In the genomic region with DNA sequence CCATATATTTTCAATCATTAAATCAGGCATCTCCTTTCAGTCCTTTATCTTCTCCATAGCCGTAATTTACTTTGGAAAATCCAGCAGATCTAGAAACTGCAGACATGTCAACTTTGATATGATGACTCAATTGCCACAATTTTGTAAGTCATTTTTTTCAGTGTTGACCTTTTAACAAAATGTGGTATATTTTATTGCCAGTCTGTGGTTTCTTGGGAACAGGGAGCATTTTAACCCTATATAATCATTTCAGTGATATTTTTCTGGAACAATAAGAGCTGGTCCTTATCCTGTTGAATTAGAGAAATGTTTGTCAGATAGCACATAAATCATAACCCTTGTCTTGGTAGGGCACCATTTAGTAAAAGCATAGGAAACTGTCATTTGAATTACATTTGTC, we compare ENCODE assay signal across 29 cellular contexts.
DNase-seq lines count a peak whose midpoint lies in the region; ATAC-seq, FAIRE-seq and TF ChIP-seq lines count a peak whose summit lies in the region.
"Had no signal": no experiment of that assay in that cellular context is flagged by ENCODE, and none has a peak within 500 bp of the region (broad histone marks: within the 10 kb centered on the region; RNA-seq: fewer than 3 reads in every experiment).

No MANE protein-coding gene starts in this region.

- no peak overlapping the region for H3K4me3 Mint-ChIP-seq in stimulated activated naive CD8-positive, alpha-beta T cell treated with anti-CD3 and anti-CD28 coated beads, Interleukin-15, Interleukin-2, amounts not matched to agents 100 ng/mL and 50 ng/mL, for 24 hours
- no peak overlapping the region for H3K4me3 Mint-ChIP-seq in stimulated activated naive CD8-positive, alpha-beta T cell treated with anti-CD3 and anti-CD28 coated beads, Interleukin-15, amount 100 ng/mL, for 72 hours
- no peak overlapping the region for H3K4me3 Mint-ChIP-seq in activated CD8-positive, alpha-beta memory T cell treated with anti-CD3 and anti-CD28 coated beads, Interleukin-2, amount 10 ng/mL, durations not matched to agents 7 days and 5 days
- H3K4me3 Mint-ChIP-seq: activated naive CD4-positive, alpha-beta T cell treated with anti-CD3 and anti-CD28 coated beads for 36 hours; CD4-positive, CD25-positive, alpha-beta regulatory T cell; mesothelial cell of epicardium had no signal

- H3K9me2 ChIP-seq in PC-3 (replicated peaks; ENCODE audit: low read length): no peaks in the 10 kb centered on the region

- FAIRE-seq in urothelium cell line (lab: Jason Lieb, UNC): no peak
- FAIRE-seq: A549, D721Med, GM18507, kidney had no signal

- H3K27me3 ChIP-seq in PC-3 (ENCODE audit: low read length) (no peaks in the 10 kb centered on the region), mammary epithelial cell (ENCODE audit: insufficient read depth, low read length) (no peaks in the 10 kb centered on the region)
- H3K27me3 ChIP-seq: neutrophil, tibial artery had no signal

- no peaks in the 10 kb centered on the region for H3K79me2 ChIP-seq in PC-3 (ENCODE audit: low read length)
- H3K79me2 ChIP-seq in mammary epithelial cell (ENCODE audit: insufficient read depth, low read length): no peaks in the 10 kb centered on the region

- no peaks in the 10 kb centered on the region for H3K9me3 Mint-ChIP-seq in stimulated activated naive CD8-positive, alpha-beta T cell treated with anti-CD3 and anti-CD28 coated beads, Interleukin-15, Interleukin-2, amounts not matched to agents 100 ng/mL and 50 ng/mL, for 24 hours
- no peaks in the 10 kb centered on the region for H3K9me3 Mint-ChIP-seq in stimulated activated naive CD8-positive, alpha-beta T cell treated with anti-CD3 and anti-CD28 coated beads, Interleukin-15, amount 100 ng/mL, for 72 hours
- no peaks in the 10 kb centered on the region for H3K9me3 Mint-ChIP-seq in activated CD8-positive, alpha-beta memory T cell treated with anti-CD3 and anti-CD28 coated beads, Interleukin-2, amount 10 ng/mL, durations not matched to agents 7 days and 5 days (ENCODE audit: low read depth)
- H3K9me3 Mint-ChIP-seq: activated naive CD4-positive, alpha-beta T cell treated with anti-CD3 and anti-CD28 coated beads for 36 hours had no signal

- no peaks in the 10 kb centered on the region for H3K9me3 ChIP-seq in PC-3 (ENCODE audit: low read length)
- no peaks in the 10 kb centered on the region for H3K9me3 ChIP-seq in mammary epithelial cell (replicated peaks; ENCODE audit: insufficient read depth, low read length)
- H3K9me3 ChIP-seq: A549, neutrophil, tibial artery had no signal

- no peaks in the 10 kb centered on the region for H3F3A ChIP-seq in PC-3 (ENCODE audit: low read length, unreplicated experiment)

- H3K4me3 ChIP-seq in PC-3 (ENCODE audit: low read length): no peak overlapping the region
- H3K4me3 ChIP-seq in mammary epithelial cell (replicated peaks in 1 of 3; ENCODE audit: insufficient read depth in 1 of 3, low read depth in 2 of 3, low read length in 3 of 3): no peak overlapping the region
- H3K4me3 ChIP-seq: A549, GM23248, tibial artery had no signal

- DNase-seq in stimulated activated naive CD8-positive, alpha-beta T cell treated with anti-CD3 and anti-CD28 coated beads, Interleukin-15, amount 100 ng/mL, for 72 hours: no peak
- DNase-seq in PC-3: peak; percentile 84
- DNase-seq in mammary epithelial cell: peak; percentile 45
- peak; percentile 14 for DNase-seq in urothelium cell line (ENCODE audit: low spot score)
- no peak for DNase-seq in GM03348 (ENCODE audit: low spot score)
- no peak for DNase-seq in activated CD8-positive, alpha-beta memory T cell treated with anti-CD3 and anti-CD28 coated beads, Interleukin-2, amount 10 ng/mL, durations not matched to agents 7 days and 5 days
- no peak for DNase-seq in amniotic stem cell (lab: John Stamatoyannopoulos, UW)
- DNase-seq: activated naive CD4-positive, alpha-beta T cell treated with anti-CD3 and anti-CD28 coated beads for 36 hours; AML-193; CD4-positive, CD25-positive, alpha-beta regulatory T cell; DND-41; GM23248; head of caudate nucleus; KG1; kidney; left ventricle myocardium superior; NCI-H1694 treated with DMSO at 0.1 percent for 48 hours; NCI-H510A; stimulated activated CD4-positive, alpha-beta T cell treated with anti-CD3 and anti-CD28 coated beads, Interleukin-12 subunit alpha, Interleukin-12 subunit beta, amount 100 ng/mL, for 4 hours; stimulated activated CD4-positive, alpha-beta T cell treated with anti-CD3 and anti-CD28 coated beads, Interleukin-2, amount 100 ng/mL, for 48 hours; tibial artery had no signal

- H3K9ac ChIP-seq in PC-3 (ENCODE audit: low read length) (no peak overlapping the region), mammary epithelial cell (ENCODE audit: insufficient read depth, low read length) (no peak overlapping the region)
- H3K9ac ChIP-seq: GM23248 had no signal

- POLR2A ChIA-PET in PC-3 (lab: Charles Lee; ENCODE audit: unreplicated experiment): no interaction called here

- H3K36me3 Mint-ChIP-seq in stimulated activated naive CD8-positive, alpha-beta T cell treated with anti-CD3 and anti-CD28 coated beads, Interleukin-15, Interleukin-2, amounts not matched to agents 100 ng/mL and 50 ng/mL, for 24 hours (ENCODE audit: low read depth): peaks cover 66% of the 10 kb centered on the region
- peaks cover 49% of the 10 kb centered on the region for H3K36me3 Mint-ChIP-seq in activated CD8-positive, alpha-beta memory T cell treated with anti-CD3 and anti-CD28 coated beads, Interleukin-2, amount 10 ng/mL, durations not matched to agents 7 days and 5 days

- peak overlapping the region; percentile 47 for H3K27ac Mint-ChIP-seq in stimulated activated naive CD8-positive, alpha-beta T cell treated with anti-CD3 and anti-CD28 coated beads, Interleukin-15, Interleukin-2, amounts not matched to agents 100 ng/mL and 50 ng/mL, for 24 hours
- H3K27ac Mint-ChIP-seq in stimulated activated naive CD8-positive, alpha-beta T cell treated with anti-CD3 and anti-CD28 coated beads, Interleukin-15, amount 100 ng/mL, for 72 hours: no peak overlapping the region
- no peak overlapping the region for H3K27ac Mint-ChIP-seq in activated CD8-positive, alpha-beta memory T cell treated with anti-CD3 and anti-CD28 coated beads, Interleukin-2, amount 10 ng/mL, durations not matched to agents 7 days and 5 days
- H3K27ac Mint-ChIP-seq: activated naive CD4-positive, alpha-beta T cell treated with anti-CD3 and anti-CD28 coated beads for 36 hours; CD4-positive, CD25-positive, alpha-beta regulatory T cell; mesothelial cell of epicardium had no signal

- H4K20me1 ChIP-seq in PC-3 (ENCODE audit: low read length): peaks cover 13% of the 10 kb centered on the region
- no peaks in the 10 kb centered on the region for H4K20me1 ChIP-seq in mammary epithelial cell (ENCODE audit: insufficient read depth, low read length)

- TF ChIP-seq CTCF in PC-3 (conservative IDR thresholded peaks at IDR 0.05; ENCODE audit: low read depth, low read length) (no peak), mammary epithelial cell (conservative IDR thresholded peaks at IDR 0.05 in 1 of 2, IDR thresholded peaks at IDR 0.05 in 1 of 2; ENCODE audit: extremely low read depth in 1 of 2, insufficient read depth in 1 of 2, low read depth in 1 of 2, low read length in 2 of 2) (no peak)

- H3K4me1 Mint-ChIP-seq in stimulated activated naive CD8-positive, alpha-beta T cell treated with anti-CD3 and anti-CD28 coated beads, Interleukin-15, Interleukin-2, amounts not matched to agents 100 ng/mL and 50 ng/mL, for 24 hours (ENCODE audit: low read depth): peaks cover 18% of the 10 kb centered on the region
- peaks cover 21% of the 10 kb centered on the region for H3K4me1 Mint-ChIP-seq in stimulated activated naive CD8-positive, alpha-beta T cell treated with anti-CD3 and anti-CD28 coated beads, Interleukin-15, amount 100 ng/mL, for 72 hours
- peaks cover 9% of the 10 kb centered on the region for H3K4me1 Mint-ChIP-seq in activated CD8-positive, alpha-beta memory T cell treated with anti-CD3 and anti-CD28 coated beads, Interleukin-2, amount 10 ng/mL, durations not matched to agents 7 days and 5 days
- H3K4me1 Mint-ChIP-seq: mesothelial cell of epicardium had no signal

- in situ Hi-C loops in mammary epithelial cell (cut with MboI; ENCODE audit: low sequenced_read_pairs in 2 of 2): no loop called here

- dilution Hi-C loops in mammary epithelial cell (cut with HindIII; ENCODE audit: low sequenced_read_pairs): no loop called here

- CTCF ChIA-PET in PC-3 (lab: Charles Lee): no interaction called here
- CTCF ChIA-PET in mammary epithelial cell (lab: Charles Lee; ENCODE audit: low non-redundant PET): no interaction called here
- CTCF ChIA-PET in activated CD8-positive, alpha-beta memory T cell treated with anti-CD3 and anti-CD28 coated beads, Interleukin-2, amount 10 ng/mL, durations not matched to agents 7 days and 5 days (lab: Charles Lee): no interaction called here

- BruUV-seq in PC-3 (replicated peaks; lab: Mats Ljungman, UMichigan) (no TSS peak), mammary epithelial cell (replicated peaks; lab: Mats Ljungman, UMichigan) (no TSS peak)

- H3K27ac ChIP-seq in PC-3 (ENCODE audit: low read length) (no peak overlapping the region), mammary epithelial cell (ENCODE audit: insufficient read depth, low read depth, low read length) (no peak overlapping the region)
- H3K27ac ChIP-seq: A549, epithelial cell of prostate, GM23248, neutrophil, tibial artery had no signal

- 86% methylated on average over 1 of the region's 1 CpG for WGBS in mammary epithelial cell (ENCODE audit: low coverage, missing lambda C conversion rate)

- H3K4me2 ChIP-seq in PC-3 (ENCODE audit: low read length): no peak overlapping the region
- no peak overlapping the region for H3K4me2 ChIP-seq in mammary epithelial cell (ENCODE audit: insufficient read depth, low read depth, low read length)
- H3K4me2 ChIP-seq: A549 had no signal

- ATAC-seq in stimulated activated naive CD8-positive, alpha-beta T cell treated with anti-CD3 and anti-CD28 coated beads, Interleukin-15, amount 100 ng/mL, for 72 hours: no peak
- ATAC-seq in PC-3: peak; percentile 80
- no peak for ATAC-seq in activated CD8-positive, alpha-beta memory T cell treated with anti-CD3 and anti-CD28 coated beads, Interleukin-2, amount 10 ng/mL, durations not matched to agents 7 days and 5 days
- ATAC-seq: A549, left ventricle myocardium superior, sciatic nerve had no signal

- intact Hi-C loops in PC-3 (cut with micrococcal nuclease): no loop called here
- intact Hi-C loops in mammary epithelial cell (cut with micrococcal nuclease): no loop called here

- H3K27me3 Mint-ChIP-seq in stimulated activated naive CD8-positive, alpha-beta T cell treated with anti-CD3 and anti-CD28 coated beads, Interleukin-15, Interleukin-2, amounts not matched to agents 100 ng/mL and 50 ng/mL, for 24 hours: no peaks in the 10 kb centered on the region
- H3K27me3 Mint-ChIP-seq in stimulated activated naive CD8-positive, alpha-beta T cell treated with anti-CD3 and anti-CD28 coated beads, Interleukin-15, amount 100 ng/mL, for 72 hours: no peaks in the 10 kb centered on the region
- H3K27me3 Mint-ChIP-seq in activated CD8-positive, alpha-beta memory T cell treated with anti-CD3 and anti-CD28 coated beads, Interleukin-2, amount 10 ng/mL, durations not matched to agents 7 days and 5 days: no peaks in the 10 kb centered on the region

- no peak overlapping the region for H2AFZ ChIP-seq in PC-3 (ENCODE audit: low read length)
- no peak overlapping the region for H2AFZ ChIP-seq in mammary epithelial cell (ENCODE audit: low read depth, low read length)
- H2AFZ ChIP-seq: GM23248 had no signal

- H3K4me1 ChIP-seq in PC-3 (ENCODE audit: insufficient read depth, low read length) (peaks cover 12% of the 10 kb centered on the region), mammary epithelial cell (ENCODE audit: insufficient read depth, low read length) (no peaks in the 10 kb centered on the region)
- H3K4me1 ChIP-seq: A549, tibial artery had no signal

- H3K36me3 ChIP-seq in PC-3 (ENCODE audit: low read depth, low read length): peaks cover 23% of the 10 kb centered on the region; the same call in 1 of the 2 replicates
- peaks cover 18% of the 10 kb centered on the region for H3K36me3 ChIP-seq in mammary epithelial cell (ENCODE audit: insufficient read depth, low read length)

Comparison
In these comparisons a context has a peak if more than half of its experiments do, and no peak if none do; other contexts are left out.
1. DNase-seq: peak in PC-3 (single experiment), mammary epithelial cell (single experiment) and urothelium cell line (single experiment); none in stimulated activated naive CD8-positive, alpha-beta T cell treated with anti-CD3 and anti-CD28 coated beads, Interleukin-15, amount 100 ng/mL, for 72 hours (0 of 2), GM03348 (single experiment), activated CD8-positive, alpha-beta memory T cell treated with anti-CD3 and anti-CD28 coated beads, Interleukin-2, amount 10 ng/mL, durations not matched to agents 7 days and 5 days (single experiment) and amniotic stem cell (single experiment).